9 cellular contexts compared by ENCODE assay signal in the genomic region with DNA sequence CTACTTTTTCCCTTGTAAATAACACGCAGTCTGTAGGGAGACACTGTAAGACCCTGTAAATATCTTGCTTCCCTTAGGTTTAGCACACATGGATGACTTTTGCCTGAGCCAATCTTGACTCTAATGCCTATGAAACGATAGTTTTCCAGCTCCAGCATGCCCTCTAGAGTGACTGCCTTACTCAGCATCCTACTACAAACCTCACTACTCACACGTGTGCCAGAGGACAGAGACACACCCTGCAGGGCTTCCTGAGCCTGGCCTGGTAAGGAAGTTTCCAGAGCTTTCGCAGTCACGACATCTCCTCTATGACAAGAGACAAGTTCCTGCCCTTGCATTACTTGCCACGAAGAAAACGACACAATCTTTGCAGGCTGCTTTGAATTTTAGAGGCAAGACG.
DNase-seq lines count a peak whose midpoint lies in the region; ATAC-seq, FAIRE-seq and TF ChIP-seq lines count a peak whose summit lies in the region.
"Had no signal": no experiment of that assay in that cellular context is flagged by ENCODE, and none has a peak within 500 bp of the region (broad histone marks: within the 10 kb centered on the region; RNA-seq: fewer than 3 reads in every experiment).

No MANE protein-coding gene starts in this region.

- no peak for TF ChIP-seq POLR2A in A549 (IDR thresholded peaks at IDR 0.05; ENCODE audit: low read length)
- no peak for TF ChIP-seq POLR2A in gastroesophageal sphincter (IDR thresholded peaks at IDR 0.05)

- CTCF ChIA-PET in A549 (lab: Yijun Ruan, JAX), result interaction anchor here (1.4 kb wide), 1 partner anchor 214 kb away, joined by 3 read pairs; no protein-coding TSS in a partner anchor

- peak in 1 of 2 experiments; percentile 43; a peak in 2 of 5 replicates for TF ChIP-seq RAD21 in A549 (conservative IDR thresholded peaks at IDR 0.05 in 1 of 2, IDR thresholded peaks at IDR 0.05 in 1 of 2)

- no peaks in the 10 kb centered on the region for H3K27me3 ChIP-seq in gastroesophageal sphincter
- H3K27me3 ChIP-seq in effector memory CD4-positive, alpha-beta T cell (replicated peaks; ENCODE audit: control insufficient read depth, insufficient read depth, low read length, poor library complexity, severe bottlenecking), result no peaks in the 10 kb centered on the region

- no peaks in the 10 kb centered on the region for H3K4me1 ChIP-seq in A549
- H3K4me1 ChIP-seq in gastroesophageal sphincter, result no peaks in the 10 kb centered on the region
- H3K4me1 ChIP-seq in effector memory CD4-positive, alpha-beta T cell (ENCODE audit: control insufficient read depth, insufficient read depth, low read length, poor library complexity, severe bottlenecking), result no peaks in the 10 kb centered on the region

- no peak for FAIRE-seq in A549 (lab: Jason Lieb, UNC)
- FAIRE-seq: colon had no signal

- H3K4me2 ChIP-seq in A549, result no peak overlapping the region

- TF ChIP-seq CTCF in A549 (IDR thresholded peaks at IDR 0.05) (0 out of 3 replicates have a peak, but pooled peaks have one; percentile 11), gastroesophageal sphincter (IDR thresholded peaks at IDR 0.05) (no peak)

- TF ChIP-seq EP300 in A549 (IDR thresholded peaks at IDR 0.05) (no peak), gastroesophageal sphincter (IDR thresholded peaks at IDR 0.05) (no peak)

- 34% methylated on average over 8 of the region's 8 CpGs for WGBS in A549 (ENCODE audit: missing lambda C conversion rate)
- WGBS in gastroesophageal sphincter (ENCODE audit: low coverage in 1 of 2), 2 donors, result 59 to 67% methylated on average over 6 to 7 of the region's 8 CpGs

- H3K4me3 ChIP-seq in A549 (no peak overlapping the region), gastroesophageal sphincter (no peak overlapping the region)
- no peak overlapping the region for H3K4me3 ChIP-seq in effector memory CD4-positive, alpha-beta T cell (ENCODE audit: insufficient read depth, low read depth, low read length, poor library complexity, severe bottlenecking)

- POLR2A ChIA-PET in A549 (lab: Yijun Ruan, JAX), result no interaction called here

- H3K9me3 ChIP-seq in A549 (no peaks in the 10 kb centered on the region), gastroesophageal sphincter (no peaks in the 10 kb centered on the region)
- no peaks in the 10 kb centered on the region for H3K9me3 ChIP-seq in effector memory CD4-positive, alpha-beta T cell (ENCODE audit: control insufficient read depth, low read length)

- H3K27ac ChIP-seq in A549 (no peak overlapping the region), gastroesophageal sphincter (no peak overlapping the region)
- H3K27ac ChIP-seq in effector memory CD4-positive, alpha-beta T cell (ENCODE audit: insufficient read depth, low read length, poor library complexity, severe bottlenecking), result no peak overlapping the region

- DNase-seq in A549 (ENCODE audit: low read depth in 1 of 2, low spot score in 1 of 2), result peak in 1 of 2 experiments; percentile 35
- peak; percentile 67 for DNase-seq in M059J (ENCODE audit: low read depth)
- peak; percentile 33 for DNase-seq in astrocyte of the hippocampus (ENCODE audit: low read depth, low spot score)
- DNase-seq in myocyte (ENCODE audit: low read depth), result peak; percentile 41
- no peak for DNase-seq in effector memory CD4-positive, alpha-beta T cell

- ATAC-seq in A549 (peak; percentile 60 to 83; a peak in 4 of 6 replicates), GM18858 (IDR thresholded peaks at IDR 0.05; ENCODE audit: unreplicated experiment) (peak; percentile 73), gastroesophageal sphincter (no peak)
- no peak for ATAC-seq in activated CD4-positive, CD25-positive, alpha-beta regulatory T cell treated with anti-CD3 and anti-CD28 coated beads, Interleukin-2, amount 50 U/mL, for 24 hours

- no peaks in the 10 kb centered on the region for H3K36me3 ChIP-seq in gastroesophageal sphincter
- H3K36me3 ChIP-seq in effector memory CD4-positive, alpha-beta T cell (ENCODE audit: control insufficient read depth, insufficient read depth, low read length), result no peaks in the 10 kb centered on the region

TF ChIP-seq in A549, 52 proteins besides CTCF, POLR2A, EP300 and RAD21:
- TF ChIP-seq FOSB (CRISPR knock-in tag; IDR thresholded peaks at IDR 0.05) (no peak), TFCP2L1 (CRISPR knock-in tag; IDR thresholded peaks at IDR 0.05) (no peak), GATA3 (IDR thresholded peaks at IDR 0.05; ENCODE audit: borderline replicate concordance) (no peak), HOXA7 (CRISPR knock-in tag; IDR thresholded peaks at IDR 0.05) (no peak), KDM5A (IDR thresholded peaks at IDR 0.05) (no peak), CHD2 (IDR thresholded peaks at IDR 0.05; ENCODE audit: low read length, partially characterized antibody) (no peak), RCOR1 (IDR thresholded peaks at IDR 0.05; ENCODE audit: low read depth, low read length) (no peak), FOSL2 (IDR thresholded peaks at IDR 0.05) (no peak), FOSL2 (CRISPR knock-in tag; IDR thresholded peaks at IDR 0.05) (no peak), POLR2AphosphoS2 (conservative IDR thresholded peaks at IDR 0.05; ENCODE audit: low read length) (no peak), JUNB (IDR thresholded peaks at IDR 0.05) (no peak), RARB (CRISPR knock-in tag; IDR thresholded peaks at IDR 0.05) (no peak)
- TF ChIP-seq, protein P1, sequence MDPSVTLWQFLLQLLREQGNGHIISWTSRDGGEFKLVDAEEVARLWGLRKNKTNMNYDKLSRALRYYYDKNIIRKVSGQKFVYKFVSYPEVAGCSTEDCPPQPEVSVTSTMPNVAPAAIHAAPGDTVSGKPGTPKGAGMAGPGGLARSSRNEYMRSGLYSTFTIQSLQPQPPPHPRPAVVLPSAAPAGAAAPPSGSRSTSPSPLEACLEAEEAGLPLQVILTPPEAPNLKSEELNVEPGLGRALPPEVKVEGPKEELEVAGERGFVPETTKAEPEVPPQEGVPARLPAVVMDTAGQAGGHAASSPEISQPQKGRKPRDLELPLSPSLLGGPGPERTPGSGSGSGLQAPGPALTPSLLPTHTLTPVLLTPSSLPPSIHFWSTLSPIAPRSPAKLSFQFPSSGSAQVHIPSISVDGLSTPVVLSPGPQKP (IDR thresholded peaks at IDR 0.05; ENCODE audit: low read depth, low read length), result no peak

Comparison
In these comparisons a context has a peak if more than half of its experiments do, and no peak if none do; other contexts are left out.
1. ATAC-seq: peak in A549 (2 of 2) and GM18858 (single experiment); none in gastroesophageal sphincter (single experiment) and activated CD4-positive, CD25-positive, alpha-beta regulatory T cell treated with anti-CD3 and anti-CD28 coated beads, Interleukin-2, amount 50 U/mL, for 24 hours (0 of 2).
2. DNase-seq: peak in M059J (single experiment), astrocyte of the hippocampus (single experiment) and myocyte (single experiment); none in effector memory CD4-positive, alpha-beta T cell (0 of 3).